3 cellular contexts compared by ENCODE assay signal in genomic region chr7:106270122-106270977, GRCh38.
TF ChIP-seq lines count a peak whose summit lies in the region.

No MANE protein-coding gene starts in this region.

TF ChIP-seq in liver, 16 proteins besides CTCF, POLR2A, EP300 and RAD21:
- TF ChIP-seq ATF3 (IDR thresholded peaks at IDR 0.05) (peak; percentile 20), TAF1 (conservative IDR thresholded peaks at IDR 0.05) (no peak), JUND (IDR thresholded peaks at IDR 0.05) (peak in 1 of 2 donors; percentile 10), HNF4G (IDR thresholded peaks at IDR 0.05) (no peak), ZBTB33 (IDR thresholded peaks at IDR 0.05) (no peak)

TF ChIP-seq in HepG2, 621 proteins besides CTCF, POLR2A, EP300 and RAD21:
- TF ChIP-seq CEBPG (CRISPR knock-in tag; IDR thresholded peaks at IDR 0.05) = no peak
- TF ChIP-seq ZXDC (CRISPR knock-in tag; IDR thresholded peaks at IDR 0.05) = no peak
- TF ChIP-seq ARNTL (CRISPR knock-in tag; IDR thresholded peaks at IDR 0.05) = no peak
- no peak for TF ChIP-seq NONO (IDR thresholded peaks at IDR 0.05)
- TF ChIP-seq NONO (CRISPR knock-in tag; conservative IDR thresholded peaks at IDR 0.05) = no peak
- TF ChIP-seq IKZF4 (CRISPR knock-in tag; IDR thresholded peaks at IDR 0.05; ENCODE audit: borderline replicate concordance, low read depth, not compliant biosample characterization) = no peak
- no peak for TF ChIP-seq ZNF446 (CRISPR knock-in tag; IDR thresholded peaks at IDR 0.05)
- no peak for TF ChIP-seq NRL (CRISPR knock-in tag; IDR thresholded peaks at IDR 0.05; ENCODE audit: borderline replicate concordance)
- TF ChIP-seq ZNF710 (CRISPR knock-in tag; IDR thresholded peaks at IDR 0.05; ENCODE audit: borderline replicate concordance) = no peak
- no peak for TF ChIP-seq NCOA1 (CRISPR knock-in tag; IDR thresholded peaks at IDR 0.05)
- no peak for TF ChIP-seq CREM (IDR thresholded peaks at IDR 0.05)
- no peak for TF ChIP-seq CREM (CRISPR knock-in tag; IDR thresholded peaks at IDR 0.05)
- TF ChIP-seq ZFY (CRISPR knock-in tag; IDR thresholded peaks at IDR 0.05) = no peak

TF ChIP-seq in GM12878, 131 proteins besides CTCF, POLR2A, EP300 and RAD21:
- TF ChIP-seq USF1 (IDR thresholded peaks at IDR 0.05; ENCODE audit: borderline replicate concordance, extremely low read length, insufficient read depth, low read depth, low read length) = no peak
- peak; percentile 52; the same call in 1 of the 2 replicates for TF ChIP-seq POLR2AphosphoS5 (IDR thresholded peaks at IDR 0.05; ENCODE audit: low read length)
